26 cellular contexts compared by ENCODE assay signal in genomic region chr15:45474799-45475198, GRCh38. TPM values are rescaled to one million over a fixed set of nuclear protein-coding genes. Genes with fewer than 3 reads are reported as not detected.
DNase-seq lines count a peak whose midpoint lies in the region; ATAC-seq, FAIRE-seq and TF ChIP-seq lines count a peak whose summit lies in the region.
"Had no signal": no experiment of that assay in that cellular context is flagged by ENCODE, and none has a peak within 500 bp of the region (broad histone marks: within the 10 kb centered on the region; RNA-seq: fewer than 3 reads in every experiment).

No MANE protein-coding gene starts in this region.

- no peak overlapping the region for H3K27ac ChIP-seq in K562 (ENCODE audit: extremely low read depth, low read depth, low read length)
- H3K27ac ChIP-seq in liver (ENCODE audit: low read depth in 1 of 2, low read length in 2 of 2), result no peak overlapping the region
- H3K27ac ChIP-seq in osteoblast (ENCODE audit: low read depth, low read length), result no peak overlapping the region
- H3K27ac ChIP-seq: BLaER1 had no signal

- H3K4me3 ChIP-seq in K562 (no peak overlapping the region), liver (ENCODE audit: low read depth in 1 of 3, low read length in 3 of 3) (no peak overlapping the region), osteoblast (ENCODE audit: insufficient read depth, low read length) (no peak overlapping the region)
- H3K4me3 ChIP-seq: BLaER1 had no signal

- POLR2A ChIA-PET in K562 (lab: Yijun Ruan, JAX), result no interaction called here

- no peaks in the 10 kb centered on the region for H4K20me1 ChIP-seq in K562 (replicated peaks; ENCODE audit: control insufficient read depth, insufficient read depth, low read length)
- no peaks in the 10 kb centered on the region for H4K20me1 ChIP-seq in osteoblast (ENCODE audit: insufficient read depth, low read length)
- H4K20me1 ChIP-seq: BLaER1 had no signal

- TF ChIP-seq EP300 in K562 (IDR thresholded peaks at IDR 0.05; ENCODE audit: low read length), result no peak

- H3K4me2 ChIP-seq in K562 (ENCODE audit: insufficient read depth, low read length) (no peak overlapping the region), osteoblast (ENCODE audit: insufficient read depth, low read length) (no peak overlapping the region)
- H3K4me2 ChIP-seq: BLaER1 had no signal

- intact Hi-C loops in K562 (cut with micrococcal nuclease), result no loop called here

- TF ChIP-seq RAD21 in K562 (CRISPR knock-in tag; conservative IDR thresholded peaks at IDR 0.05 in 1 of 2, IDR thresholded peaks at IDR 0.05 in 1 of 2) (no peak), liver (IDR thresholded peaks at IDR 0.05) (no peak)

- ATAC-seq in K562, result peak; percentile 35; the same call in 2 of the 3 replicates
- peak; percentile 70 for ATAC-seq in left lobe of liver
- no peak for ATAC-seq in GM18520 (IDR thresholded peaks at IDR 0.05; ENCODE audit: unreplicated experiment)
- ATAC-seq in HG03045 (IDR thresholded peaks at IDR 0.05; ENCODE audit: unreplicated experiment), result no peak

- 19% methylated on average over 6 of the region's 6 CpGs for WGBS in K562 (ENCODE audit: insufficient coverage, low coverage, missing lambda C conversion rate)
- WGBS in liver, result 42% methylated on average over 6 of the region's 6 CpGs

- H3K79me2 ChIP-seq in K562 (ENCODE audit: control insufficient read depth, insufficient read depth, low read length) (no peaks in the 10 kb centered on the region), osteoblast (ENCODE audit: insufficient read depth, low read length) (no peaks in the 10 kb centered on the region)

- CTCF ChIA-PET in K562 (lab: Yijun Ruan, JAX; ENCODE audit: low intra/inter-chr PET ratio), result no interaction called here

- no peaks in the 10 kb centered on the region for H3K9me1 ChIP-seq in K562 (ENCODE audit: control insufficient read depth, insufficient read depth, low read length)

- TF ChIP-seq CTCF in K562 (IDR thresholded peaks at IDR 0.05 in 2 of 3, conservative IDR thresholded peaks at IDR 0.05 in 1 of 3; ENCODE audit: insufficient read depth in 2 of 3, low read depth in 1 of 3, low read length in 3 of 3) (no peak), liver (IDR thresholded peaks at IDR 0.05; ENCODE audit: low read depth, low read length, missing input control) (no peak), osteoblast (IDR thresholded peaks at IDR 0.05; ENCODE audit: extremely low read depth, low read depth, low read length) (no peak)

- no peaks in the 10 kb centered on the region for H3K4me1 ChIP-seq in K562 (replicated peaks in 1 of 2; ENCODE audit: control insufficient read depth in 2 of 2, insufficient read depth in 2 of 2, low read length in 2 of 2)
- no peaks in the 10 kb centered on the region for H3K4me1 ChIP-seq in liver (ENCODE audit: control insufficient read depth in 4 of 4, insufficient read depth in 4 of 4, low read length in 3 of 4)
- H3K4me1 ChIP-seq in osteoblast (ENCODE audit: insufficient read depth, low read length), result no peaks in the 10 kb centered on the region
- H3K4me1 ChIP-seq: BE2C, BLaER1 had no signal

- in situ Hi-C loops in K562 (cut with MboI), result no loop called here

- BruUV-seq in K562 (replicated peaks; lab: Mats Ljungman, UMichigan), result no TSS peak

- H3K36me3 ChIP-seq in K562 (ENCODE audit: control insufficient read depth, insufficient read depth, low read length) (no peaks in the 10 kb centered on the region), liver (ENCODE audit: control insufficient read depth in 4 of 4, insufficient read depth in 3 of 4, low read depth in 1 of 4, low read length in 3 of 4) (peaks cover 0 to 2% (median 0%) of the 10 kb centered on the region in 4 donors), osteoblast (ENCODE audit: insufficient read depth, low read length) (no peaks in the 10 kb centered on the region)
- H3K36me3 ChIP-seq: BE2C, BLaER1 had no signal

- no peak for DNase-seq in K562 (ENCODE audit: extremely low read depth in 1 of 4, low spot score in 3 of 4)
- DNase-seq in left lobe of liver (ENCODE audit: low spot score), result no peak
- DNase-seq in osteoblast (ENCODE audit: insufficient read length, low spot score, missing footprints), result peak; percentile 5
- DNase-seq in activated effector memory CD4-positive, alpha-beta T cell treated with anti-CD3 and anti-CD28 coated beads, Interleukin-2, amount 50 U/mL, for 16 hours, result no peak
- no peak for DNase-seq in SW 1271 (lab: John Stamatoyannopoulos, UW)
- DNase-seq: 8988T; ACHN; BE2C; C1 segment of cervical spinal cord; CD4-positive, alpha-beta memory T cell; CD4-positive, CD25-positive, alpha-beta regulatory T cell; CD8-positive, alpha-beta memory T cell; COR-L47; DMS 273 treated with DMSO at 0.1 percent for 48 hours; DMS153; DMS53; DMS79; DND-41; EL; GDM1 had no signal

- peaks cover 10 to 12% of the 10 kb centered on the region in 2 experiments; a peak in 3 of 5 replicates for H3K27me3 ChIP-seq in K562 (ENCODE audit: control insufficient read depth in 2 of 2, insufficient read depth in 2 of 2, low read length in 2 of 2)
- no peaks in the 10 kb centered on the region for H3K27me3 ChIP-seq in liver (ENCODE audit: control insufficient read depth in 4 of 4, insufficient read depth in 4 of 4, low read length in 3 of 4)
- H3K27me3 ChIP-seq in osteoblast (ENCODE audit: insufficient read depth, low read length), result no peaks in the 10 kb centered on the region
- H3K27me3 ChIP-seq: BE2C, BLaER1 had no signal

- H3K9ac ChIP-seq in K562 (ENCODE audit: insufficient read depth in 1 of 2, low read depth in 2 of 2, low read length in 2 of 2) (no peak overlapping the region), liver (ENCODE audit: low read depth in 1 of 2, low read length in 2 of 2) (no peak overlapping the region)
- H3K9ac ChIP-seq: BLaER1 had no signal

- FAIRE-seq in K562 (lab: Jason Lieb, UNC), result no peak
- FAIRE-seq: A204.1, GM12891 had no signal

- H3K9me3 ChIP-seq in K562 (replicated peaks; ENCODE audit: control insufficient read depth, insufficient read depth, low read depth, low read length), result no peaks in the 10 kb centered on the region
- no peaks in the 10 kb centered on the region for H3K9me3 ChIP-seq in liver (ENCODE audit: control insufficient read depth in 4 of 4, low read length in 3 of 4)
- no peaks in the 10 kb centered on the region for H3K9me3 ChIP-seq in osteoblast (ENCODE audit: low read depth, low read length)
- H3K9me3 ChIP-seq: BE2C, BLaER1 had no signal

- H2AFZ ChIP-seq in K562 (ENCODE audit: low read depth, low read length) (peak overlapping the region; percentile 63), osteoblast (ENCODE audit: low read length) (no peak overlapping the region)

- TF ChIP-seq POLR2A in K562 (conservative IDR thresholded peaks at IDR 0.05), result no peak

TF ChIP-seq in liver, 16 proteins besides CTCF, POLR2A, EP300 and RAD21 (continues in another document):
- peak; percentile 14 to 38 for TF ChIP-seq HNF4A (conservative IDR thresholded peaks at IDR 0.05)
- TF ChIP-seq ATF3 (IDR thresholded peaks at IDR 0.05), result no peak
- TF ChIP-seq REST (IDR thresholded peaks at IDR 0.05), result no peak
- TF ChIP-seq TAF1 (conservative IDR thresholded peaks at IDR 0.05), result no peak
- no peak for TF ChIP-seq NR2F2 (IDR thresholded peaks at IDR 0.05)

RNA-seq across cellular contexts. Expression of gene SLC30A4, which starts 47.8 kb away (rescaled TPM):
- 1.1 TPM in 2 replicates for total RNA-seq in K562 (2011; cell fraction: chromatin; rRNA removed; ENCODE audit: low replicate concordance)
- total RNA-seq in K562 (2011; cell fraction: nucleolus; rRNA removed), result 0.53 and 1.0 TPM in 2 replicates
- total RNA-seq in K562 (2011; cell fraction: nucleoplasm; rRNA removed), result 0.73 and 1.3 TPM in 2 replicates
- total RNA-seq in K562 (2014; rRNA removed), result 0.24 and 0.32 TPM in 2 replicates
- total RNA-seq in K562 (2014; rRNA removed; fragmentation: Illumina TruSeq; extraction: Trizol), result 0.35 and 0.73 TPM in 2 replicates
- 0.30 and 0.36 TPM in 2 replicates for total RNA-seq in K562 (2015; rRNA removed; fragmentation: Illumina TruSeq; extraction: Trizol)
- total RNA-seq in K562 (2021), result 0.47 and 0.56 TPM in 2 replicates
- 0.15 and 0.47 TPM in 2 replicates for polyA plus RNA-seq in K562 (2011; rRNA removed)
- 0.19 and 0.24 TPM in 2 replicates for polyA plus RNA-seq in K562 (2011; cell fraction: cytosol; rRNA removed)
- 0.04 and 0.28 TPM in 2 replicates for polyA plus RNA-seq in K562 (2011; cell fraction: nucleus; rRNA removed)
- polyA plus RNA-seq in K562 (2012), result 0.34 and 0.43 TPM in 2 replicates
- polyA plus RNA-seq in K562 (2014; fragmentation: Illumina TruSeq; extraction: Trizol), result 0.22 and 0.40 TPM in 2 replicates
- polyA plus RNA-seq in K562 (2014; fragmentation: Nextera tagmentation; extraction: Ambion mirVana), result under 1 TPM; 0.21 to 0.30 TPM
- polyA plus RNA-seq in K562 (2014; rRNA removed), result 0.25 and 0.42 TPM in 2 replicates
- 0.39 and 0.60 TPM in 2 replicates for polyA minus RNA-seq in K562 (2011; rRNA and poly(A)+ RNA removed)
- polyA minus RNA-seq in K562 (2011; cell fraction: cytosol; rRNA and poly(A)+ RNA removed), result 0.38 TPM in 1 of 2 replicates, not detected in the other
- 0.11 and 0.13 TPM in 2 replicates for polyA minus RNA-seq in K562 (2011; cell fraction: nucleus; rRNA and poly(A)+ RNA removed)
- 3.6 TPM for total RNA-seq in left lobe of liver
- total RNA-seq in liver, result 1 to 10 TPM; 2.7 to 5.6 TPM
- polyA plus RNA-seq in liver, result 1 to 10 TPM in 1 of 2 donors, under 1 TPM in 1; 0.69 to 2.7 TPM
- total RNA-seq in osteoblast, result 17.4 and 19.5 TPM in 2 replicates

Comparison
In these comparisons a context has a peak if more than half of its experiments do, and no peak if none do; other contexts are left out.
1. ATAC-seq: peak in K562 (single experiment) and left lobe of liver (single experiment); none in GM18520 (single experiment) and HG03045 (single experiment).